Comparison of ENCODE assay signal across 24 cellular contexts in genomic region chr2:239574434-239575156, GRCh38.
A peak's percentile ranks its signal among the peaks of the same experiment; 100 is the strongest.
DNase-seq lines count a peak whose midpoint lies in the region; ATAC-seq, FAIRE-seq and TF ChIP-seq lines count a peak whose summit lies in the region.
"Had no signal": no experiment of that assay in that cellular context is flagged by ENCODE, and none has a peak within 500 bp of the region (broad histone marks: within the 10 kb centered on the region; RNA-seq: fewer than 3 reads in every experiment).

No MANE protein-coding gene starts in this region.

- H4K12ac ChIP-seq in trophoblast cell (ENCODE audit: low read depth, low read length): no peak overlapping the region

- no peak for FAIRE-seq in kidney (lab: Jason Lieb, UNC)
- FAIRE-seq: A549, GM12892, urothelium cell line had no signal

- no peak for ATAC-seq in GM18868 (IDR thresholded peaks at IDR 0.05; ENCODE audit: unreplicated experiment)
- ATAC-seq in stimulated activated effector memory CD8-positive, alpha-beta T cell treated with anti-CD3 and anti-CD28 coated beads, Interleukin-12 subunit alpha, Interleukin-12 subunit beta, amount 100 ng/mL, for 72 hours: no peak
- ATAC-seq in GM19351 (IDR thresholded peaks at IDR 0.05; ENCODE audit: unreplicated experiment): no peak
- ATAC-seq: A549; activated CD8-positive, alpha-beta memory T cell treated with anti-CD3 and anti-CD28 coated beads, Interleukin-2, amount 10 ng/mL, durations not matched to agents 7 days and 5 days; activated naive CD4-positive, alpha-beta T cell treated with anti-CD3 and anti-CD28 coated beads, Interleukin-2, amount 50 U/mL, for 72 hours; HCT116; heart left ventricle; left lung; naive thymus-derived CD8-positive, alpha-beta T cell had no signal

- H3K36me3 ChIP-seq in SJCRH30 (no peaks in the 10 kb centered on the region), kidney (ENCODE audit: control insufficient read depth in 1 of 2, insufficient read depth in 2 of 2, low read length in 2 of 2) (no peaks in the 10 kb centered on the region), trophoblast cell (ENCODE audit: control insufficient read depth in 1 of 2, insufficient read depth in 2 of 2, low read length in 2 of 2) (no peaks in the 10 kb centered on the region), OCI-LY7 (ENCODE audit: insufficient read depth, low read length) (no peaks in the 10 kb centered on the region)
- H3K36me3 ChIP-seq: BE2C, cardiac muscle cell, heart left ventricle, left lung had no signal

- POLR2A ChIA-PET in OCI-LY7 (lab: Charles Lee): no interaction called here

- H2BK120ac ChIP-seq in trophoblast cell (ENCODE audit: insufficient read depth, low read length, poor library complexity): no peak overlapping the region

- TF ChIP-seq CTCF in AG10803 (conservative IDR thresholded peaks at IDR 0.05; ENCODE audit: low read length) (no peak), kidney (IDR thresholded peaks at IDR 0.05; ENCODE audit: borderline replicate concordance, extremely low read depth, insufficient read depth) (no peak), OCI-LY7 (conservative IDR thresholded peaks at IDR 0.05; ENCODE audit: low read length) (no peak)

- H3K4me1 Mint-ChIP-seq in stimulated activated effector memory CD8-positive, alpha-beta T cell treated with anti-CD3 and anti-CD28 coated beads, Interleukin-12 subunit alpha, Interleukin-12 subunit beta, amount 100 ng/mL, for 72 hours: peaks cover 8% of the 10 kb centered on the region
- H3K4me1 Mint-ChIP-seq: activated CD4-positive, alpha-beta T cell treated with anti-CD3 and anti-CD28 coated beads, Interleukin-2, amount 10 ng/mL, durations not matched to agents 7 days and 5 days; activated CD8-positive, alpha-beta memory T cell treated with anti-CD3 and anti-CD28 coated beads, Interleukin-2, amount 10 ng/mL, durations not matched to agents 7 days and 5 days; naive thymus-derived CD8-positive, alpha-beta T cell had no signal

- BruUV-seq in OCI-LY7 (replicated peaks; lab: Mats Ljungman, UMichigan): no TSS peak

- H3K9me2 ChIP-seq in OCI-LY7 (ENCODE audit: insufficient read depth, low read length): no peaks in the 10 kb centered on the region

- no peak overlapping the region for H3K14ac ChIP-seq in trophoblast cell (ENCODE audit: low read length)

- H3K9ac ChIP-seq in kidney (ENCODE audit: low read length in 2 of 2) (no peak overlapping the region), trophoblast cell (ENCODE audit: low read length) (no peak overlapping the region)

- no peak overlapping the region for H3K4ac ChIP-seq in trophoblast cell (ENCODE audit: low read depth, low read length)

- CTCF ChIA-PET in OCI-LY7 (lab: Charles Lee; ENCODE audit: unreplicated experiment): no interaction called here

- H3K27me3 ChIP-seq in SJCRH30: peaks cover 20% of the 10 kb centered on the region
- H3K27me3 ChIP-seq in trophoblast cell (ENCODE audit: insufficient read depth, low read length): no peaks in the 10 kb centered on the region
- H3K27me3 ChIP-seq: BE2C, cardiac muscle cell had no signal

- no peaks in the 10 kb centered on the region; the same call in 1 of the 2 replicates for H3K4me1 ChIP-seq in SJCRH30
- no peaks in the 10 kb centered on the region for H3K4me1 ChIP-seq in kidney (ENCODE audit: control insufficient read depth in 1 of 2, insufficient read depth in 1 of 2, low read depth in 1 of 2, low read length in 2 of 2)
- peaks cover 7 to 11% of the 10 kb centered on the region in 2 experiments for H3K4me1 ChIP-seq in trophoblast cell (ENCODE audit: control insufficient read depth in 1 of 2, insufficient read depth in 2 of 2, low read length in 2 of 2)
- H3K4me1 ChIP-seq in OCI-LY7 (ENCODE audit: insufficient read depth, low read length, poor library complexity, severe bottlenecking): no peaks in the 10 kb centered on the region
- H3K4me1 ChIP-seq: A549, BE2C, heart left ventricle, left lung had no signal

- no peak overlapping the region for H3K23ac ChIP-seq in trophoblast cell (ENCODE audit: low read length)

- H2AFZ ChIP-seq in trophoblast cell (ENCODE audit: insufficient read depth, low read length, poor library complexity) (no peak overlapping the region), OCI-LY7 (ENCODE audit: low read length) (no peak overlapping the region)

- no peaks in the 10 kb centered on the region for H3K9me3 Mint-ChIP-seq in stimulated activated effector memory CD8-positive, alpha-beta T cell treated with anti-CD3 and anti-CD28 coated beads, Interleukin-12 subunit alpha, Interleukin-12 subunit beta, amount 100 ng/mL, for 72 hours
- H3K9me3 Mint-ChIP-seq: activated CD4-positive, alpha-beta T cell treated with anti-CD3 and anti-CD28 coated beads, Interleukin-2, amount 10 ng/mL, durations not matched to agents 7 days and 5 days; activated naive CD4-positive, alpha-beta T cell treated with anti-CD3 and anti-CD28 coated beads, Interleukin-2, amount 50 U/mL, for 72 hours; naive thymus-derived CD8-positive, alpha-beta T cell had no signal

- H3K79me2 ChIP-seq in trophoblast cell (ENCODE audit: control insufficient read depth, insufficient read depth, low read length, poor library complexity) (no peaks in the 10 kb centered on the region), OCI-LY7 (ENCODE audit: insufficient read depth, low read depth, low read length) (no peaks in the 10 kb centered on the region)

- H3K36me3 Mint-ChIP-seq in stimulated activated effector memory CD8-positive, alpha-beta T cell treated with anti-CD3 and anti-CD28 coated beads, Interleukin-12 subunit alpha, Interleukin-12 subunit beta, amount 100 ng/mL, for 72 hours: no peaks in the 10 kb centered on the region
- H3K36me3 Mint-ChIP-seq: activated CD8-positive, alpha-beta memory T cell treated with anti-CD3 and anti-CD28 coated beads, Interleukin-2, amount 10 ng/mL, durations not matched to agents 7 days and 5 days; activated naive CD4-positive, alpha-beta T cell treated with anti-CD3 and anti-CD28 coated beads, Interleukin-2, amount 50 U/mL, for 72 hours; naive thymus-derived CD8-positive, alpha-beta T cell had no signal

- DNase-seq in AG10803 (ENCODE audit: low read depth): peak; percentile 5
- peak; percentile 27 to 44 for DNase-seq in SJCRH30
- peak; percentile 61 for DNase-seq in kidney
- DNase-seq in trophoblast cell: no peak
- DNase-seq in stimulated activated effector memory CD8-positive, alpha-beta T cell treated with anti-CD3 and anti-CD28 coated beads, Interleukin-12 subunit alpha, Interleukin-12 subunit beta, amount 100 ng/mL, for 72 hours (ENCODE audit: low spot score in 2 of 2): no peak
- no peak for DNase-seq in OCI-LY7 (ENCODE audit: low spot score)
- DNase-seq: activated CD4-positive, alpha-beta T cell treated with anti-CD3 and anti-CD28 coated beads, Interleukin-2, amount 10 ng/mL, durations not matched to agents 7 days and 5 days; activated CD8-positive, alpha-beta memory T cell treated with anti-CD3 and anti-CD28 coated beads, Interleukin-2, amount 10 ng/mL, durations not matched to agents 7 days and 5 days; BE2C; cortex of kidney; midbrain; NCI-H82; T1000 had no signal

- H3K4me2 ChIP-seq in trophoblast cell (ENCODE audit: low read length): peak overlapping the region; percentile 23
- no peak overlapping the region for H3K4me2 ChIP-seq in OCI-LY7 (ENCODE audit: low read length)
- H3K4me2 ChIP-seq: A549 had no signal

- no peak overlapping the region for H3K27ac ChIP-seq in SJCRH30
- H3K27ac ChIP-seq in kidney (ENCODE audit: low read depth in 2 of 2, low read length in 2 of 2): no peak overlapping the region
- peak overlapping the region; percentile 4 for H3K27ac ChIP-seq in trophoblast cell (ENCODE audit: low read depth, low read length)
- H3K27ac ChIP-seq in OCI-LY7 (ENCODE audit: low read depth, low read length, poor library complexity, severe bottlenecking): no peak overlapping the region
- H3K27ac ChIP-seq: A549, cardiac muscle cell, heart left ventricle, left lung had no signal

- no peak overlapping the region for H4K91ac ChIP-seq in trophoblast cell (ENCODE audit: low read depth, low read length)

- no peak overlapping the region for H3K27ac Mint-ChIP-seq in stimulated activated effector memory CD8-positive, alpha-beta T cell treated with anti-CD3 and anti-CD28 coated beads, Interleukin-12 subunit alpha, Interleukin-12 subunit beta, amount 100 ng/mL, for 72 hours
- H3K27ac Mint-ChIP-seq: activated CD4-positive, alpha-beta T cell treated with anti-CD3 and anti-CD28 coated beads, Interleukin-2, amount 10 ng/mL, durations not matched to agents 7 days and 5 days; activated CD8-positive, alpha-beta memory T cell treated with anti-CD3 and anti-CD28 coated beads, Interleukin-2, amount 10 ng/mL, durations not matched to agents 7 days and 5 days; activated naive CD4-positive, alpha-beta T cell treated with anti-CD3 and anti-CD28 coated beads, Interleukin-2, amount 50 U/mL, for 72 hours; naive thymus-derived CD8-positive, alpha-beta T cell had no signal

- H3K9me3 ChIP-seq in SJCRH30 (replicated peaks) (no peaks in the 10 kb centered on the region; the same call in 1 of the 2 replicates), kidney (ENCODE audit: control insufficient read depth in 1 of 2, low read length in 2 of 2) (no peaks in the 10 kb centered on the region), trophoblast cell (ENCODE audit: insufficient read depth, low read depth, low read length) (peaks cover 7% of the 10 kb centered on the region), OCI-LY7 (ENCODE audit: low read length) (no peaks in the 10 kb centered on the region)
- H3K9me3 ChIP-seq: A549, BE2C, left lung had no signal

- no peaks in the 10 kb centered on the region for H3K79me1 ChIP-seq in trophoblast cell (ENCODE audit: low read length)

- H4K20me1 ChIP-seq in OCI-LY7 (ENCODE audit: insufficient read depth, low read length): no peaks in the 10 kb centered on the region

- no peak overlapping the region for H4K8ac ChIP-seq in trophoblast cell (ENCODE audit: low read depth, low read length)

- H3K4me3 ChIP-seq in AG10803 (ENCODE audit: low read length) (no peak overlapping the region), SJCRH30 (no peak overlapping the region), kidney (ENCODE audit: low read length in 2 of 2) (no peak overlapping the region), trophoblast cell (ENCODE audit: low read depth, low read length) (peak overlapping the region; percentile 37), OCI-LY7 (ENCODE audit: low read depth, low read length, poor library complexity, severe bottlenecking) (no peak overlapping the region)
- H3K4me3 ChIP-seq: A549, cardiac muscle cell, heart left ventricle, left lung had no signal

- no peak overlapping the region for H2AK5ac ChIP-seq in trophoblast cell (ENCODE audit: low read length)

- H3K18ac ChIP-seq in trophoblast cell (ENCODE audit: low read length): no peak overlapping the region

- no CpG with 5 or more reads among the region's 13 CpGs for WGBS in trophoblast cell (ENCODE audit: extremely low coverage, insufficient coverage, insufficient read length)

- H3K4me3 Mint-ChIP-seq in stimulated activated effector memory CD8-positive, alpha-beta T cell treated with anti-CD3 and anti-CD28 coated beads, Interleukin-12 subunit alpha, Interleukin-12 subunit beta, amount 100 ng/mL, for 72 hours: no peak overlapping the region
- H3K4me3 Mint-ChIP-seq: activated CD4-positive, alpha-beta T cell treated with anti-CD3 and anti-CD28 coated beads, Interleukin-2, amount 10 ng/mL, durations not matched to agents 7 days and 5 days; activated CD8-positive, alpha-beta memory T cell treated with anti-CD3 and anti-CD28 coated beads, Interleukin-2, amount 10 ng/mL, durations not matched to agents 7 days and 5 days; naive thymus-derived CD8-positive, alpha-beta T cell had no signal

- H2BK12ac ChIP-seq in trophoblast cell (ENCODE audit: low read length): no peak overlapping the region

- intact Hi-C loops in kidney (cut with DNase I): no loop called here
- intact Hi-C loops in OCI-LY7 (cut with micrococcal nuclease; ENCODE audit: unreplicated experiment): no loop called here

- no peak overlapping the region for H2BK5ac ChIP-seq in trophoblast cell (ENCODE audit: low read depth, low read length, poor library complexity)

Comparison
In these comparisons a context has a peak if more than half of its experiments do, and no peak if none do; other contexts are left out.
1. DNase-seq: peak in AG10803 (single experiment), SJCRH30 (2 of 2) and kidney (single experiment); none in trophoblast cell (0 of 2), stimulated activated effector memory CD8-positive, alpha-beta T cell treated with anti-CD3 and anti-CD28 coated beads, Interleukin-12 subunit alpha, Interleukin-12 subunit beta, amount 100 ng/mL, for 72 hours (0 of 2) and OCI-LY7 (single experiment).